8 cellular contexts compared by ENCODE assay signal in genomic region chr7:44622342-44623151, GRCh38. TPM values are rescaled to one million over a fixed set of nuclear protein-coding genes. Genes with fewer than 3 reads are reported as not detected.
A peak's percentile ranks its signal among the peaks of the same experiment; 100 is the strongest.
DNase-seq lines count a peak whose midpoint lies in the region; ATAC-seq and TF ChIP-seq lines count a peak whose summit lies in the region.

No MANE protein-coding gene starts in this region.

- no peak overlapping the region for H3K4me3 ChIP-seq in left lung
- H3K4me3 ChIP-seq in prostate gland = no peak overlapping the region

- no peaks in the 10 kb centered on the region for H3K27me3 Mint-ChIP-seq in activated CD4-positive, alpha-beta T cell treated with anti-CD3 and anti-CD28 coated beads, Interleukin-2, amount 10 ng/mL, durations not matched to agents 7 days and 5 days

- H3K36me3 Mint-ChIP-seq in activated CD4-positive, alpha-beta T cell treated with anti-CD3 and anti-CD28 coated beads, Interleukin-2, amount 10 ng/mL, durations not matched to agents 7 days and 5 days (ENCODE audit: low read depth) = peaks cover 70% of the 10 kb centered on the region

- no peaks in the 10 kb centered on the region for H3K9me3 Mint-ChIP-seq in activated CD4-positive, alpha-beta T cell treated with anti-CD3 and anti-CD28 coated beads, Interleukin-2, amount 10 ng/mL, durations not matched to agents 7 days and 5 days

- peak; percentile 53 for DNase-seq in activated CD4-positive, alpha-beta T cell treated with anti-CD3 and anti-CD28 coated beads, Interleukin-2, amount 10 ng/mL, durations not matched to agents 7 days and 5 days
- DNase-seq in left lung (no peak), G401 (ENCODE audit: low spot score) (no peak), NCI-H2227 (lab: John Stamatoyannopoulos, UW; ENCODE audit: unreplicated experiment) (no peak), NCI-H345 (lab: John Stamatoyannopoulos, UW) (no peak), prostate gland (ENCODE audit: low spot score) (no peak)

- H3K27ac ChIP-seq in left lung (peak overlapping the region; percentile 22 to 84), prostate gland (no peak overlapping the region)

- in situ Hi-C loops in G401 (cut with HindIII; ENCODE audit: low sequenced_read_pairs) = no loop called here

- POLR2A ChIA-PET in activated CD4-positive, alpha-beta T cell treated with anti-CD3 and anti-CD28 coated beads, Interleukin-2, amount 10 ng/mL, durations not matched to agents 7 days and 5 days (lab: Charles Lee) = no interaction called here

- TF ChIP-seq CTCF in left lung (IDR thresholded peaks at IDR 0.05) = no peak
- TF ChIP-seq CTCF in prostate gland (IDR thresholded peaks at IDR 0.05) = no peak

- WGBS in prostate gland = 87% methylated on average over 5 of the region's 5 CpGs

- H3K4me1 Mint-ChIP-seq in activated CD4-positive, alpha-beta T cell treated with anti-CD3 and anti-CD28 coated beads, Interleukin-2, amount 10 ng/mL, durations not matched to agents 7 days and 5 days = peaks cover 90% of the 10 kb centered on the region

- ATAC-seq in GM18870 (IDR thresholded peaks at IDR 0.05; ENCODE audit: unreplicated experiment) = peak; percentile 66
- ATAC-seq in HG02885 (IDR thresholded peaks at IDR 0.05; ENCODE audit: poor library complexity, unreplicated experiment) = peak; percentile 87
- ATAC-seq in left lung = peak; percentile 47

- H3K4me1 ChIP-seq in left lung (peaks cover 10 to 75% of the 10 kb centered on the region in 2 donors), prostate gland (replicated peaks) (peaks cover 6% of the 10 kb centered on the region)

- H3K4me3 Mint-ChIP-seq in activated CD4-positive, alpha-beta T cell treated with anti-CD3 and anti-CD28 coated beads, Interleukin-2, amount 10 ng/mL, durations not matched to agents 7 days and 5 days = peak overlapping the region; percentile 30

- peaks cover 0 to 33% of the 10 kb centered on the region in 2 donors for H3K36me3 ChIP-seq in left lung
- H3K36me3 ChIP-seq in prostate gland = no peaks in the 10 kb centered on the region

- H3K27me3 ChIP-seq in left lung (no peaks in the 10 kb centered on the region), prostate gland (replicated peaks; ENCODE audit: insufficient read depth) (no peaks in the 10 kb centered on the region)

- H3K9me3 ChIP-seq in left lung = no peaks in the 10 kb centered on the region
- no peaks in the 10 kb centered on the region for H3K9me3 ChIP-seq in prostate gland

- peak overlapping the region; percentile 93 for H3K27ac Mint-ChIP-seq in activated CD4-positive, alpha-beta T cell treated with anti-CD3 and anti-CD28 coated beads, Interleukin-2, amount 10 ng/mL, durations not matched to agents 7 days and 5 days

- TF ChIP-seq POLR2A in prostate gland (IDR thresholded peaks at IDR 0.05) = no peak

- CTCF ChIA-PET in activated CD4-positive, alpha-beta T cell treated with anti-CD3 and anti-CD28 coated beads, Interleukin-2, amount 10 ng/mL, durations not matched to agents 7 days and 5 days (lab: Charles Lee) = interaction anchor here (3.7 kb wide), 1 partner anchor 14 kb away, joined by 43 read pairs; no protein-coding TSS in a partner anchor

- intact Hi-C loops in left lung (cut with DNase I) = no loop called here
- intact Hi-C loops in prostate gland (cut with DNase I) = no loop called here

RNA-seq across cellular contexts. Expression of gene OGDH, which starts 16.1 kb away (rescaled TPM):
- total RNA-seq in activated CD4-positive, alpha-beta T cell treated with anti-CD3 and anti-CD28 coated beads, Interleukin-2, amount 10 ng/mL, durations not matched to agents 7 days and 5 days = 100 to 1,000 TPM; 114 to 121 TPM
- 100 to 1,000 TPM; 159 to 184 TPM for total RNA-seq in left lung
- total RNA-seq in G401 (2014; rRNA removed; shearing (Covaris generic)) = 66.4 and 78.8 TPM in 2 replicates
- 10 to 100 TPM; 70.4 to 96.9 TPM for total RNA-seq in prostate gland

RNA-seq across cellular contexts. Expression of gene TMED4, which starts 40.5 kb away (rescaled TPM):
- total RNA-seq in activated CD4-positive, alpha-beta T cell treated with anti-CD3 and anti-CD28 coated beads, Interleukin-2, amount 10 ng/mL, durations not matched to agents 7 days and 5 days = 10 to 100 TPM; 78.1 to 78.3 TPM
- total RNA-seq in left lung (10 to 100 TPM; 69.6 to 84.7 TPM), prostate gland (100 to 1,000 TPM; 227 to 243 TPM)
- 105 and 124 TPM in 2 replicates for total RNA-seq in G401 (2014; rRNA removed; shearing (Covaris generic))

RNA-seq across cellular contexts. Expression of gene DDX56, which starts 48.8 kb away (rescaled TPM):
- total RNA-seq in activated CD4-positive, alpha-beta T cell treated with anti-CD3 and anti-CD28 coated beads, Interleukin-2, amount 10 ng/mL, durations not matched to agents 7 days and 5 days = 10 to 100 TPM; 83.6 to 84.9 TPM
- total RNA-seq in left lung (10 to 100 TPM; 43.1 to 58.0 TPM), prostate gland (10 to 100 TPM; 52.9 to 60.6 TPM)
- total RNA-seq in G401 (2014; rRNA removed; shearing (Covaris generic)) = 101 and 124 TPM in 2 replicates

Comparison
In these comparisons a context has a peak if more than half of its experiments do, and no peak if none do; other contexts are left out.
1. H3K27ac ChIP-seq: peak in left lung (2 of 2); none in prostate gland (0 of 2).
2. Peak in every context shown above with its lines, with median percentiles within 50 percentile points of each other: ATAC-seq.